ENCODE assay signal across 10 cellular contexts in the genomic region with DNA sequence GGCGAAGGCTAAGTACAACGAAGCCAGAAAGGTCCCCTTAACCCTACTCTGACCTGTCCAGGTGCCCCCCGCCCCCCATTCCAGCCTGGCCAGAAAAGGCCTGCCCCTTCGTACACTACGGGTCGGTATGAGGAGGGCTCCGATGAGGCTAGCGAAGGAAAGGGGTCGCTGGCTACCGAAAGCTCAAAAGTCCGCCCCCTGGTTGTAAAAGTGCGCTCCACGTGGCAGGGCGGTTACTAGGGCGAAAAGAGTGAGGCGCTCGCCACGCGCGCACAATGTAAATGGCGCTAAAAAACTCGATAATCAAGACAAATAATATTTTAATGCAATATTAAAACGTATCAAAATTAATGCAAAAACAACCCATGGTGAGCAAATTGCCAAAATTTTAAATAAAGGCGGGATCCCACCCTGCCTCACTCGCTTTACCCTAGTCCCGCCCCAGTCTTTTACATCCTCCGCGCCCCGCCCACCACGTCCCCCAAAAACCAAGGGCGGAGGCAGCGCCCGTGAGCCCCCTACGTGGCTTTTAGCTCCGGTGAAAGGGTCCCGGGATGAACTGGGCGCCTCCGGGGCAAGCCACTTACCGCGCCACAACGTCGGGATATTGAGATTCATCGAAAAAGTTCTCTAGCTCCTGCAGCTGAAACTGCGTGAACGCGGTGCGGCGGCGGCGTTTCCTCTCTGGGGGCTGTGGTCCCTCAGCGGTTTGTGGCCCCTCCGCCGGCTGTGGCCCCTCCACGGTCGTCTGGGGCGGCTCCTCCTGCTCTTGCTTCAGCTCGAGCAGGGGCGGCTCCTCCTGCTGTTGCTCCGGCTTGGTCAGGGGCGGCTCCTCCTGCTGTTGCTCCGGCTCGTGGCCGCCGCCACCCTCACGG. TPM values are rescaled to one million over a fixed set of nuclear protein-coding genes. Genes with fewer than 3 reads are reported as not detected.
DNase-seq lines count a peak whose midpoint lies in the region; ATAC-seq, FAIRE-seq and TF ChIP-seq lines count a peak whose summit lies in the region.
"Had no signal": no experiment of that assay in that cellular context is flagged by ENCODE, and none has a peak within 500 bp of the region (broad histone marks: within the 10 kb centered on the region; RNA-seq: fewer than 3 reads in every experiment).

No MANE protein-coding gene starts in this region.

- intact Hi-C loops in kidney (cut with DNase I): no loop called here
- intact Hi-C loops in tibial artery (cut with DNase I; ENCODE audit: low total_unique reads): no loop called here

- no peak for FAIRE-seq in kidney (lab: Jason Lieb, UNC)

- H3K9ac ChIP-seq in kidney (ENCODE audit: low read length in 2 of 2): no peak overlapping the region

- no peak overlapping the region for H3K4me3 ChIP-seq in kidney (ENCODE audit: low read length in 2 of 2)
- H3K4me3 ChIP-seq in tibial artery: peak overlapping the region; percentile 6 to 29

- peaks cover 0 to 22% of the 10 kb centered on the region in 2 donors for H3K27me3 ChIP-seq in tibial artery

- H3K27ac Mint-ChIP-seq in activated naive CD8-positive, alpha-beta T cell treated with anti-CD3 and anti-CD28 coated beads for 36 hours: no peak overlapping the region

- H3K4me1 ChIP-seq in kidney (ENCODE audit: control insufficient read depth in 1 of 2, insufficient read depth in 1 of 2, low read depth in 1 of 2, low read length in 2 of 2) (no peaks in the 10 kb centered on the region), tibial artery (peaks cover 0 to 22% (median 6%) of the 10 kb centered on the region in 4 donors)

- H3K36me3 ChIP-seq in kidney (ENCODE audit: control insufficient read depth in 1 of 2, insufficient read depth in 2 of 2, low read length in 2 of 2) (no peaks in the 10 kb centered on the region), tibial artery (no peaks in the 10 kb centered on the region)

- TF ChIP-seq CTCF in kidney (IDR thresholded peaks at IDR 0.05; ENCODE audit: borderline replicate concordance, extremely low read depth, insufficient read depth) (no peak), tibial artery (IDR thresholded peaks at IDR 0.05) (no peak)

- ATAC-seq in GM21381 (IDR thresholded peaks at IDR 0.05; ENCODE audit: unreplicated experiment): no peak

- peak overlapping the region; percentile 72 for H3K4me3 Mint-ChIP-seq in activated naive CD8-positive, alpha-beta T cell treated with anti-CD3 and anti-CD28 coated beads for 36 hours

- H3K4me1 Mint-ChIP-seq in activated naive CD8-positive, alpha-beta T cell treated with anti-CD3 and anti-CD28 coated beads for 36 hours: no peaks in the 10 kb centered on the region

- no peaks in the 10 kb centered on the region for H3K9me3 ChIP-seq in kidney (ENCODE audit: control insufficient read depth in 1 of 2, low read length in 2 of 2)
- no peaks in the 10 kb centered on the region for H3K9me3 ChIP-seq in tibial artery

- H3K27ac ChIP-seq in kidney (ENCODE audit: low read depth in 2 of 2, low read length in 2 of 2) (no peak overlapping the region), tibial artery (no peak overlapping the region)

- no peaks in the 10 kb centered on the region for H3K36me3 Mint-ChIP-seq in activated naive CD8-positive, alpha-beta T cell treated with anti-CD3 and anti-CD28 coated beads for 36 hours

- no peaks in the 10 kb centered on the region for H3K9me3 Mint-ChIP-seq in activated naive CD8-positive, alpha-beta T cell treated with anti-CD3 and anti-CD28 coated beads for 36 hours

- peaks cover 56% of the 10 kb centered on the region for H3K27me3 Mint-ChIP-seq in activated naive CD8-positive, alpha-beta T cell treated with anti-CD3 and anti-CD28 coated beads for 36 hours

- DNase-seq in activated gamma-delta T cell (lab: John Stamatoyannopoulos, UW) (peak; percentile 14), activated gamma-delta T cell treated with Interleukin-2 at 50 U/mL for 16 hours (no peak), kidney (peak; percentile 71), tibial artery (no peak), mesenteric fat pad (ENCODE audit: low spot score) (no peak)
- DNase-seq in activated naive CD8-positive, alpha-beta T cell treated with anti-CD3 and anti-CD28 coated beads for 36 hours: no peak
- DNase-seq in stimulated activated CD4-positive, alpha-beta T cell treated with anti-CD3 and anti-CD28 coated beads, Interleukin-12 subunit alpha, Interleukin-12 subunit beta, amount 100 ng/mL, for 4 hours: no peak
- DNase-seq: NCI-H2171 had no signal

RNA-seq across cellular contexts. Expression of a gene that starts 0.9 kb away (rescaled TPM):
- total RNA-seq in activated naive CD8-positive, alpha-beta T cell treated with anti-CD3 and anti-CD28 coated beads for 36 hours: not detected
- total RNA-seq in kidney (not detected), mesenteric fat pad (not detected)
- polyA plus RNA-seq in kidney (ENCODE audit: insufficient read depth, low read depth, low replicate concordance): not detected
- total RNA-seq: pulmonary artery endothelial cell had no signal

Comparison
In these comparisons a context has a peak if more than half of its experiments do, and no peak if none do; other contexts are left out.
1. DNase-seq: peak in activated gamma-delta T cell (single experiment) and kidney (single experiment); none in activated gamma-delta T cell treated with Interleukin-2 at 50 U/mL for 16 hours (single experiment), activated naive CD8-positive, alpha-beta T cell treated with anti-CD3 and anti-CD28 coated beads for 36 hours (single experiment), tibial artery (0 of 2), mesenteric fat pad (single experiment) and stimulated activated CD4-positive, alpha-beta T cell treated with anti-CD3 and anti-CD28 coated beads, Interleukin-12 subunit alpha, Interleukin-12 subunit beta, amount 100 ng/mL, for 4 hours (single experiment).
2. H3K4me3 ChIP-seq: peak in tibial artery (2 of 2); none in kidney (0 of 2).